In genomic region chr3:69761896-69762789, GRCh38 we compare ENCODE assay signal across 9 cellular contexts. TPM values are rescaled to one million over a fixed set of nuclear protein-coding genes. Genes with fewer than 3 reads are reported as not detected.
DNase-seq lines count a peak whose midpoint lies in the region; ATAC-seq, FAIRE-seq and TF ChIP-seq lines count a peak whose summit lies in the region.
"Had no signal": no experiment of that assay in that cellular context is flagged by ENCODE, and none has a peak within 500 bp of the region (broad histone marks: within the 10 kb centered on the region; RNA-seq: fewer than 3 reads in every experiment).

No MANE protein-coding gene starts in this region.

- no peaks in the 10 kb centered on the region for H3K36me3 ChIP-seq in BJ (ENCODE audit: control insufficient read depth, insufficient read depth, low read length)

- peak; percentile 88 for FAIRE-seq in RCC 7860 (lab: Jason Lieb, UNC)
- FAIRE-seq in urothelium cell line (lab: Jason Lieb, UNC) = no peak

- DNase-seq in BJ (ENCODE audit: low read depth) = peak; percentile 91
- peak; percentile 69 for DNase-seq in RCC 7860 (ENCODE audit: low spot score)
- DNase-seq in iris pigment epithelial cell (ENCODE audit: low read depth) = peak; percentile 95
- DNase-seq in GDM1 (lab: John Stamatoyannopoulos, UW) = no peak
- DNase-seq in activated CD4-positive, CD25-positive, alpha-beta regulatory T cell treated with anti-CD3 and anti-CD28 coated beads, Interleukin-2, amount 50 U/mL, for 72 hours = no peak
- DNase-seq in middle frontal gyrus (ENCODE audit: extremely low spot score, low spot score) = no peak
- no peak for DNase-seq in urothelium cell line (ENCODE audit: low spot score)
- DNase-seq: activated naive CD4-positive, alpha-beta T cell had no signal

- CTCF ChIA-PET in BJ (lab: Yijun Ruan, JAX) = interaction anchor here (1.4 kb wide), 1 partner anchor 30 kb away, joined by 5 read pairs; no protein-coding TSS in a partner anchor

- no peak overlapping the region; the same call in 1 of the 2 replicates for H3K4me3 ChIP-seq in BJ (ENCODE audit: low read depth, low read length)

- no peak for TF ChIP-seq CTCF in BJ (IDR thresholded peaks at IDR 0.05; ENCODE audit: insufficient read depth, low read depth, low read length)

- H3K27me3 ChIP-seq in BJ (ENCODE audit: control insufficient read depth, insufficient read depth, low read length) = no peaks in the 10 kb centered on the region

- ATAC-seq in GM21619 (IDR thresholded peaks at IDR 0.05; ENCODE audit: unreplicated experiment) = peak; percentile 73

- POLR2A ChIA-PET in BJ (lab: Charles Lee) = interaction anchor here (0.5 to 0.6 kb wide), 2 partner anchors 9 to 86 kb away, joined by 3 to 4 read pairs; no protein-coding TSS in a partner anchor

RNA-seq across cellular contexts. Expression of gene MITF, which starts 22.9 kb away (rescaled TPM):
- polyA plus RNA-seq in BJ (2011; rRNA removed) = 27.9 and 30.9 TPM in 2 replicates
- polyA minus RNA-seq in BJ (2011; rRNA and poly(A)+ RNA removed) = 49.3 and 114 TPM in 2 replicates

Comparison
In these comparisons a context has a peak if more than half of its experiments do, and no peak if none do; other contexts are left out.
1. DNase-seq: peak in BJ (single experiment), RCC 7860 (single experiment) and iris pigment epithelial cell (single experiment); none in GDM1 (single experiment), activated CD4-positive, CD25-positive, alpha-beta regulatory T cell treated with anti-CD3 and anti-CD28 coated beads, Interleukin-2, amount 50 U/mL, for 72 hours (single experiment), middle frontal gyrus (single experiment) and urothelium cell line (single experiment).